10 cellular contexts compared by ENCODE assay signal in genomic region chr16:82660078-82660645, GRCh38. TPM values are rescaled to one million over a fixed set of nuclear protein-coding genes. Genes with fewer than 3 reads are reported as not detected.
DNase-seq lines count a peak whose midpoint lies in the region; ATAC-seq and TF ChIP-seq lines count a peak whose summit lies in the region.
"Had no signal": no experiment of that assay in that cellular context is flagged by ENCODE, and none has a peak within 500 bp of the region (broad histone marks: within the 10 kb centered on the region; RNA-seq: fewer than 3 reads in every experiment).

No MANE protein-coding gene starts in this region.

- no peak overlapping the region for H3K4me3 ChIP-seq in WERI-Rb-1 (ENCODE audit: low read depth, low read length)
- H3K4me3 ChIP-seq: cardiac muscle cell had no signal

- no peak for TF ChIP-seq CTCF in WERI-Rb-1 (IDR thresholded peaks at IDR 0.05; ENCODE audit: low read depth, low read length)

- no peak for DNase-seq in activated CD4-positive, alpha-beta T cell treated with anti-CD3 and anti-CD28 coated beads, Interleukin-2, amount 10 ng/mL, durations not matched to agents 24 days and 14 days
- DNase-seq in dedifferentiated amniotic fluid mesenchymal stem cell (ENCODE audit: extremely low spot score), result peak; percentile 64
- DNase-seq in stimulated activated CD4-positive, alpha-beta T cell treated with anti-CD3 and anti-CD28 coated beads, Interleukin-2, amount 100 ng/mL, for 24 hours, result peak; percentile 22 to 45
- no peak for DNase-seq in amniotic stem cell (lab: John Stamatoyannopoulos, UW)
- no peak for DNase-seq in WERI-Rb-1
- DNase-seq: NCI-H1694 had no signal

- H3K4me1 Mint-ChIP-seq in activated CD4-positive, alpha-beta T cell treated with anti-CD3 and anti-CD28 coated beads, Interleukin-2, amount 10 ng/mL, durations not matched to agents 24 days and 14 days, result peaks cover 36% of the 10 kb centered on the region

- no peak overlapping the region for H3K27ac ChIP-seq in WERI-Rb-1
- H3K27ac ChIP-seq: cardiac muscle cell had no signal

- peaks cover 5% of the 10 kb centered on the region for H3K27me3 Mint-ChIP-seq in activated CD4-positive, alpha-beta T cell treated with anti-CD3 and anti-CD28 coated beads, Interleukin-2, amount 10 ng/mL, durations not matched to agents 24 days and 14 days

- H3K4me3 Mint-ChIP-seq in activated CD4-positive, alpha-beta T cell treated with anti-CD3 and anti-CD28 coated beads, Interleukin-2, amount 10 ng/mL, durations not matched to agents 24 days and 14 days, result peak overlapping the region; percentile 9

- peak; percentile 41 for ATAC-seq in HG02678 (IDR thresholded peaks at IDR 0.05; ENCODE audit: unreplicated experiment)
- ATAC-seq in HG03460 (IDR thresholded peaks at IDR 0.05; ENCODE audit: unreplicated experiment), result no peak
- no peak for ATAC-seq in HG03280 (IDR thresholded peaks at IDR 0.05; ENCODE audit: unreplicated experiment)

- H3K36me3 ChIP-seq in WERI-Rb-1, result no peaks in the 10 kb centered on the region
- H3K36me3 ChIP-seq: cardiac muscle cell had no signal

- no peak overlapping the region for H3K27ac Mint-ChIP-seq in activated CD4-positive, alpha-beta T cell treated with anti-CD3 and anti-CD28 coated beads, Interleukin-2, amount 10 ng/mL, durations not matched to agents 24 days and 14 days

- H3K9me3 Mint-ChIP-seq in activated CD4-positive, alpha-beta T cell treated with anti-CD3 and anti-CD28 coated beads, Interleukin-2, amount 10 ng/mL, durations not matched to agents 24 days and 14 days, result no peaks in the 10 kb centered on the region

- H3K36me3 Mint-ChIP-seq in activated CD4-positive, alpha-beta T cell treated with anti-CD3 and anti-CD28 coated beads, Interleukin-2, amount 10 ng/mL, durations not matched to agents 24 days and 14 days (ENCODE audit: low read depth), result no peaks in the 10 kb centered on the region

- intact Hi-C loops in activated CD4-positive, alpha-beta T cell treated with anti-CD3 and anti-CD28 coated beads, Interleukin-2, amount 10 ng/mL, durations not matched to agents 24 days and 14 days (cut with micrococcal nuclease), result no loop called here

- no peaks in the 10 kb centered on the region for H3K27me3 ChIP-seq in WERI-Rb-1 (ENCODE audit: insufficient read depth, low read depth, severe bottlenecking)
- H3K27me3 ChIP-seq: cardiac muscle cell had no signal

- no peaks in the 10 kb centered on the region for H3K9me3 ChIP-seq in WERI-Rb-1 (ENCODE audit: severe bottlenecking)

RNA-seq across cellular contexts. Expression of gene CDH13, which starts 33.4 kb away (rescaled TPM):
- total RNA-seq in activated CD4-positive, alpha-beta T cell treated with anti-CD3 and anti-CD28 coated beads, Interleukin-2, amount 10 ng/mL, durations not matched to agents 24 days and 14 days, result not detected in 2 replicates

Comparison
In these comparisons a context has a peak if more than half of its experiments do, and no peak if none do; other contexts are left out.
1. DNase-seq: peak in dedifferentiated amniotic fluid mesenchymal stem cell (single experiment) and stimulated activated CD4-positive, alpha-beta T cell treated with anti-CD3 and anti-CD28 coated beads, Interleukin-2, amount 100 ng/mL, for 24 hours (2 of 2); none in activated CD4-positive, alpha-beta T cell treated with anti-CD3 and anti-CD28 coated beads, Interleukin-2, amount 10 ng/mL, durations not matched to agents 24 days and 14 days (single experiment), amniotic stem cell (single experiment) and WERI-Rb-1 (single experiment).